8 cellular contexts compared by ENCODE assay signal in genomic region chr10:101031128-101031795, GRCh38. TPM values are rescaled to one million over a fixed set of nuclear protein-coding genes. Genes with fewer than 3 reads are reported as not detected.
DNase-seq lines count a peak whose midpoint lies in the region; ATAC-seq and TF ChIP-seq lines count a peak whose summit lies in the region.

Gene PDZD7 (minus strand): TSS chr10:101031129. CDS start chr10:101030219, 910 bp downstream.
Gene SFXN3 (plus strand): TSS chr10:101031234. CDS start chr10:101034695, 3,461 bp downstream.

- H3K27ac ChIP-seq in layer of hippocampus (ENCODE audit: low read depth, low read length), result peak within 1 kb of the TSS; percentile 96

- H3K4me1 Mint-ChIP-seq in chondrocyte (ENCODE audit: low read depth), result peaks cover 30% of the 10 kb centered on the region

- H3K9me3 Mint-ChIP-seq in chondrocyte (ENCODE audit: low read depth), result no peaks in the 10 kb centered on the region

- TF ChIP-seq CTCF in chondrocyte (IDR thresholded peaks at IDR 0.05), result peak; percentile 14

- H3K27me3 Mint-ChIP-seq in chondrocyte (ENCODE audit: low read depth), result no peaks in the 10 kb centered on the region

- ATAC-seq in GM19025 (IDR thresholded peaks at IDR 0.05; ENCODE audit: low read depth, unreplicated experiment) (peak; percentile 96), HG03280 (IDR thresholded peaks at IDR 0.05; ENCODE audit: unreplicated experiment) (peak; percentile 92)

- peak within 1 kb of the TSS; percentile 96 for H3K4me3 Mint-ChIP-seq in chondrocyte (ENCODE audit: unreplicated experiment)

- H3K27ac Mint-ChIP-seq in chondrocyte (ENCODE audit: unreplicated experiment), result peak within 1 kb of the TSS; percentile 98

- H3K27me3 ChIP-seq in layer of hippocampus (ENCODE audit: control insufficient read depth, insufficient read depth, low read length), result no peaks in the 10 kb centered on the region

- H3K36me3 Mint-ChIP-seq in chondrocyte (ENCODE audit: low read depth), result peaks cover 2% of the 10 kb centered on the region

- DNase-seq in AG08396 (ENCODE audit: low spot score) (peak; percentile 97), NCI-H446 treated with DMSO at 0.1 percent for 48 hours (lab: John Stamatoyannopoulos, UW) (peak; percentile 55), chondrocyte (ENCODE audit: low spot score) (peak; percentile 98)
- peak; percentile 95 to 97 for DNase-seq in activated CD4-positive, alpha-beta T cell treated with anti-CD3 and anti-CD28 coated beads for 4 hours
- peak; percentile 90 to 96 (median 94) for DNase-seq in stimulated activated CD4-positive, alpha-beta T cell treated with anti-CD3 and anti-CD28 coated beads, Interleukin-1b, Interleukin-23, amount 100 ng/mL, for 24 hours (ENCODE audit: low read depth in 4 of 4, low spot score in 1 of 4)

RNA-seq across cellular contexts. Expression of gene PDZD7, which starts in this region (rescaled TPM):
- total RNA-seq in chondrocyte, result 1.4 to 1.8 TPM (median 1.7 TPM) in 3 replicates

RNA-seq across cellular contexts. Expression of gene SFXN3, which starts in this region (rescaled TPM):
- total RNA-seq in chondrocyte, result 92.4 to 101 TPM (median 96.9 TPM) in 3 replicates

Comparison
In these comparisons a context has a peak if more than half of its experiments do, and no peak if none do; other contexts are left out.
1. Peak in every context shown above with its lines: DNase-seq, ATAC-seq and H3K27ac ChIP-seq.